1 cellular context compared by ENCODE assay signal in genomic region chr6:36546664-36546957, GRCh38.
TF ChIP-seq lines count a peak whose summit lies in the region.

No MANE protein-coding gene starts in this region.

TF ChIP-seq in endothelial cell of umbilical vein, 7 proteins besides CTCF, POLR2A, EP300 and RAD21 (continued from another document):
- no peak for TF ChIP-seq POLR2AphosphoS5 (IDR thresholded peaks at IDR 0.05; ENCODE audit: insufficient read depth, low read depth, low read length)
